ENCODE assay signal across 8 cellular contexts in the genomic region with DNA sequence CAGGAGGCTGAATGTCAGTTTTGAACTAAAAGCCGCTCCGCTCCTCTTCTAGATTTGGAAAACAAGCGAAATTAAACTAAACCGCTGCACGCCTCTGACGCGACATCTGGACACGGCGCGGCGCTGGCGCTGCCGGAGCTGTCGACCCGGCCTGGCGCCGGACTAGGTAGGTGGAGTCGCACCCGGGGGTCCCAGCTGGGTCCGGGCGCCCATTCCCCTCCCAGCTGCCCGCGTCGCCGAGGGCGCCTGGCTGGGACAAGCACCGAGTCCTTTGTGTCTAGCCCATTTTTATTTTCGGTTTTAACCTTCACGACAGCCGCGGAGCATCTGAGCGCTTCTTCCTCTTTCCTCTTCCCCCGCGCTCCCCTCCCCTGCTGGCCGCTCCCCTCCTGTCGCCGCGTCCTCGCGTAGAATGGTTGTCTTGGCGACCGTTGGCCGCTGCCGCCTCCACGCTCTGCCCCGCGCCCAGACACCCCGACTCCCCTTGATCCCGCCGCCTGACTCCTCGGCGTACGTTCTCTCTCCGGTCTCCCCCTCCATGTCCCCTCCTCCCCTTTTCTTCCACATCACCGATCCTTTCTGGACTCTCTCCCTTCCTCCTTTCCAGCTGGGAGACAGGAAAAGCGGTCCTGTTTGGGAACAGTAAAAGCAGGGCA. TPM values are rescaled to one million over a fixed set of nuclear protein-coding genes. Genes with fewer than 3 reads are reported as not detected.
DNase-seq lines count a peak whose midpoint lies in the region; ATAC-seq and TF ChIP-seq lines count a peak whose summit lies in the region.

No MANE protein-coding gene starts in this region.

- TF ChIP-seq POLR2A in gastrocnemius medialis (IDR thresholded peaks at IDR 0.05), result no peak

- peak; percentile 62 to 74 for ATAC-seq in gastrocnemius medialis

- H3T11ph ChIP-seq in H9 (ENCODE audit: low read length), result no peak overlapping the region

- no peak overlapping the region for H2BK15ac ChIP-seq in H9 (ENCODE audit: low read depth, low read length)

- peaks cover 8% of the 10 kb centered on the region for H3F3A ChIP-seq in SU-DHL-6 (ENCODE audit: insufficient read depth)

- no peak overlapping the region for H3K27ac ChIP-seq in H9 (ENCODE audit: insufficient read length, low read depth, low read length)
- H3K27ac ChIP-seq in SU-DHL-6 (ENCODE audit: low read depth, low read length), result peak overlapping the region; percentile 97
- H3K27ac ChIP-seq in gastrocnemius medialis, result peak overlapping the region; percentile 44 to 60 (median 50)

- H3K36me3 ChIP-seq in SU-DHL-6 (ENCODE audit: low read length), result peaks cover 21% of the 10 kb centered on the region
- no peaks in the 10 kb centered on the region for H3K36me3 ChIP-seq in iPS-15b (ENCODE audit: control insufficient read depth, insufficient read depth, low read length)
- H3K36me3 ChIP-seq in gastrocnemius medialis, result no peaks in the 10 kb centered on the region

- TF ChIP-seq CTCF in GM12864 (IDR thresholded peaks at IDR 0.05; ENCODE audit: low read depth, low read length, missing control alignments) (no peak), H9 (conservative IDR thresholded peaks at IDR 0.05) (no peak), SU-DHL-6 (IDR thresholded peaks at IDR 0.05; ENCODE audit: insufficient read depth, low read length, poor library complexity, severe bottlenecking) (no peak), astrocyte of the cerebellum (IDR thresholded peaks at IDR 0.05; ENCODE audit: low read depth, low read length, missing control alignments) (no peak), gastrocnemius medialis (IDR thresholded peaks at IDR 0.05 in 4 of 5, conservative IDR thresholded peaks at IDR 0.05 in 1 of 5) (no peak)

- peaks cover 28 to 44% of the 10 kb centered on the region in 2 experiments for H3K4me1 Mint-ChIP-seq in H9

- no peak overlapping the region for H3K56ac ChIP-seq in H9 (ENCODE audit: insufficient read length, low read depth, low read length)

- peaks cover 17% of the 10 kb centered on the region for H3K23me2 ChIP-seq in H9 (ENCODE audit: insufficient read length, low read depth, low read length, poor library complexity, severe bottlenecking)

- H2AK5ac ChIP-seq in H9 (ENCODE audit: insufficient read length, low read length), result no peak overlapping the region

- H3K27ac Mint-ChIP-seq in H9, result no peak overlapping the region

- H3K9ac ChIP-seq in H9 (ENCODE audit: extremely low read depth, insufficient read length, low read length) (no peak overlapping the region), SU-DHL-6 (ENCODE audit: low read length) (peak overlapping the region; percentile 88), iPS-15b (ENCODE audit: low read depth, low read length) (no peak overlapping the region)

- no peak overlapping the region for H2BK12ac ChIP-seq in H9 (ENCODE audit: insufficient read length, low read depth, low read length)

- no peaks in the 10 kb centered on the region for H3K9me2 ChIP-seq in SU-DHL-6 (replicated peaks; ENCODE audit: insufficient read depth, low read length)

- no peak overlapping the region for H2BK120ac ChIP-seq in H9 (ENCODE audit: low read depth, low read length, poor library complexity, severe bottlenecking)

- H2AFZ ChIP-seq in H9 (ENCODE audit: low read length) (no peak overlapping the region), SU-DHL-6 (ENCODE audit: low read depth, low read length, severe bottlenecking) (peak overlapping the region; percentile 85)

- H3K9me3 ChIP-seq in H9 (ENCODE audit: control insufficient read depth, low read depth, low read length), result no peaks in the 10 kb centered on the region
- H3K9me3 ChIP-seq in SU-DHL-6 (ENCODE audit: insufficient read depth, low read length), result no peaks in the 10 kb centered on the region
- H3K9me3 ChIP-seq in iPS-15b (ENCODE audit: control insufficient read depth, insufficient read depth, low read length), result no peaks in the 10 kb centered on the region
- no peaks in the 10 kb centered on the region for H3K9me3 ChIP-seq in gastrocnemius medialis

- H3K23ac ChIP-seq in H9 (ENCODE audit: insufficient read length, low read depth, low read length), result no peak overlapping the region

- no peaks in the 10 kb centered on the region for H3K36me3 Mint-ChIP-seq in H9 (ENCODE audit: insufficient read depth in 1 of 3, low read depth in 3 of 3)

- no peaks in the 10 kb centered on the region for H3K9me3 Mint-ChIP-seq in H9

- H3K79me2 ChIP-seq in H9 (ENCODE audit: insufficient read depth, low read length), result no peaks in the 10 kb centered on the region
- peaks cover 47% of the 10 kb centered on the region for H3K79me2 ChIP-seq in SU-DHL-6 (ENCODE audit: insufficient read depth, low read length)

- peak overlapping the region; percentile 65 for H3K4me3 ChIP-seq in GM12864 (ENCODE audit: low read depth, low read length)
- peak overlapping the region; percentile 83 for H3K4me3 ChIP-seq in SU-DHL-6 (ENCODE audit: insufficient read depth, low read length, poor library complexity, severe bottlenecking)
- peak overlapping the region; percentile 78 for H3K4me3 ChIP-seq in astrocyte of the cerebellum (ENCODE audit: low read depth, low read length)
- H3K4me3 ChIP-seq in iPS-15b (ENCODE audit: low read depth, low read length), result peak overlapping the region; percentile 72
- H3K4me3 ChIP-seq in gastrocnemius medialis, result peak overlapping the region; percentile 76 to 95 (median 82)

- no peak overlapping the region for H4K8ac ChIP-seq in H9 (replicated peaks; ENCODE audit: insufficient read length, low read depth, low read length)

- H4K91ac ChIP-seq in H9 (ENCODE audit: insufficient read length, low read depth, low read length), result no peak overlapping the region

- peaks cover 90% of the 10 kb centered on the region for H3K27me3 Mint-ChIP-seq in H9 (ENCODE audit: low read depth)

- intact Hi-C loops in gastrocnemius medialis (cut with DNase I; ENCODE audit: low total_unique reads), result loop anchor here (1.0 to 5.0 kb wide), 3 partner anchors 14 to 183 kb away; a partner anchor contains a TSS

- no peaks in the 10 kb centered on the region for H3K79me1 ChIP-seq in H9 (ENCODE audit: insufficient read depth, low read depth, low read length, poor library complexity, severe bottlenecking)

- peak overlapping the region; percentile 67 to 82 for H3K4me3 Mint-ChIP-seq in H9

- H3K4me2 ChIP-seq in H9 (ENCODE audit: insufficient read depth, insufficient read length, low read length) (peak overlapping the region; percentile 87), SU-DHL-6 (ENCODE audit: low read depth, low read length, poor library complexity, severe bottlenecking) (peak overlapping the region; percentile 72)

- H3K4ac ChIP-seq in H9 (ENCODE audit: low read depth, low read length), result no peak overlapping the region

- H4K5ac ChIP-seq in H9 (ENCODE audit: insufficient read length, low read depth, low read length), result no peak overlapping the region

- H3K18ac ChIP-seq in H9 (ENCODE audit: insufficient read length, low read depth, low read length), result no peak overlapping the region

- in situ Hi-C loops in astrocyte of the cerebellum (cut with HindIII; ENCODE audit: low sequenced_read_pairs) (no loop called here), gastrocnemius medialis (cut with MboI; ENCODE audit: low sequenced_read_pairs in 4 of 4) (loop anchor here in 2 of 4 donors (25.0 kb wide), 1 partner anchor 658 kb away; a partner anchor contains a TSS)

- no peak overlapping the region for H3K14ac ChIP-seq in H9 (ENCODE audit: insufficient read depth, low read length)

- no peak overlapping the region for H2BK5ac ChIP-seq in H9 (ENCODE audit: insufficient read length, low read length)

- DNase-seq in GM12864 (ENCODE audit: low read depth) (peak; percentile 65), H9 (peak; percentile 76), LoVo (ENCODE audit: low spot score) (peak; percentile 85), astrocyte of the cerebellum (ENCODE audit: low read depth) (no peak), gastrocnemius medialis (peak in 1 of 2 donors; percentile 45), cerebellar cortex (ENCODE audit: low spot score) (no peak)

- peaks cover 4% of the 10 kb centered on the region; the same call in 1 of the 2 replicates for H3K4me1 ChIP-seq in H9 (ENCODE audit: insufficient read depth, low read length)
- peaks cover 15% of the 10 kb centered on the region for H3K4me1 ChIP-seq in iPS-15b (ENCODE audit: control insufficient read depth, insufficient read depth, low read length)
- peaks cover 4 to 5% of the 10 kb centered on the region in 2 donors for H3K4me1 ChIP-seq in gastrocnemius medialis

- no peak overlapping the region for H2BK20ac ChIP-seq in H9 (ENCODE audit: low read depth, low read length, poor library complexity, severe bottlenecking)

- peaks cover 38% of the 10 kb centered on the region; the same call in 1 of the 2 replicates for H3K27me3 ChIP-seq in H9 (ENCODE audit: insufficient read depth, low read length)
- no peaks in the 10 kb centered on the region for H3K27me3 ChIP-seq in SU-DHL-6 (ENCODE audit: low read length)
- peaks cover 93% of the 10 kb centered on the region for H3K27me3 ChIP-seq in iPS-15b (ENCODE audit: control insufficient read depth, insufficient read depth, low read length)
- peaks cover 8 to 29% (median 26%) of the 10 kb centered on the region in 3 donors for H3K27me3 ChIP-seq in gastrocnemius medialis

- H4K20me1 ChIP-seq in H9 (ENCODE audit: control insufficient read depth, insufficient read depth, insufficient read length) (peaks cover 4% of the 10 kb centered on the region), SU-DHL-6 (ENCODE audit: low read depth, low read length) (peaks cover 7% of the 10 kb centered on the region; the same call in 1 of the 2 replicates)

- no CpG with 5 or more reads among the region's 56 CpGs for WGBS in H9 (ENCODE audit: extremely low coverage, insufficient read length, low lambda C conversion rate)

RNA-seq across cellular contexts. Expression of a gene that starts 0.5 kb away (rescaled TPM):
- not detected in 2 replicates for total RNA-seq in H9 (2021)
- total RNA-seq in gastrocnemius medialis, result under 1 TPM in 1 of 4 donors, not detected in 3; 0.46 TPM

RNA-seq across cellular contexts. Expression of a gene that starts 0.9 kb away (rescaled TPM):
- total RNA-seq in H9 (2021) (0.35 TPM in 1 of 2 replicates, not detected in the other), gastrocnemius medialis (under 1 TPM in 2 of 4 donors, not detected in 2; 0.65 to 1.00 TPM)

RNA-seq across cellular contexts. Expression of a gene that starts 14.0 kb away (rescaled TPM):
- total RNA-seq in H9 (2021) (0.13 and 0.48 TPM in 2 replicates), gastrocnemius medialis (10 to 100 TPM in 3 of 4 donors, 1 to 10 TPM in 1; 4.5 to 25.1 (median 15.6) TPM)

Comparison
In these comparisons a context has a peak if more than half of its experiments do, and no peak if none do; other contexts are left out.
1. DNase-seq: peak in GM12864 (single experiment), H9 (single experiment) and LoVo (single experiment); none in astrocyte of the cerebellum (single experiment) and cerebellar cortex (single experiment).
2. Peak in every context shown above with its lines, with median percentiles within 50 percentile points of each other: H3K4me3 ChIP-seq.